Comparison of ENCODE assay signal across 14 cellular contexts in the genomic region with DNA sequence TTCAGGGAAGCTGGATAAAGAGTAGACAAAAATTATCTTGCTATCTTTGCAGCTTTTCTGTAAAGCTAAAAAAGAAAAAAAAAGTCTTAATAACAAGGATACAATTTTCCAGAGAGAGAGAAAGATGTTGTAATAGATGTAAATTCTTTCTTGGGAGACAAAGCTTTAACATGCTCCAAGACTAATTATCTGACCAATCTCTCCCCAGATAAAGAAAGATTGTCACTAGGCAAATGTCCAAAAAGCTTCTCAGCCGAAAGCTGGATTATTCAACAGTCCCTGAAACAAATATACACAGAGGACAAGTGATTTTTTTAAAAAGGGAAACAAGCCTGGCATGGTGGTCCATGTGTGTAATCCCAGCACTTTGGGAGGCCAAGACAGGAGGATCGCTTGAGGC. TPM values are rescaled to one million over a fixed set of nuclear protein-coding genes. Genes with fewer than 3 reads are reported as not detected.
DNase-seq lines count a peak whose midpoint lies in the region; FAIRE-seq and TF ChIP-seq lines count a peak whose summit lies in the region.
"Had no signal": no experiment of that assay in that cellular context is flagged by ENCODE, and none has a peak within 500 bp of the region (broad histone marks: within the 10 kb centered on the region; RNA-seq: fewer than 3 reads in every experiment).

No MANE protein-coding gene starts in this region.

- no peaks in the 10 kb centered on the region for H3K36me3 ChIP-seq in ES-I3 (ENCODE audit: insufficient read depth, low read length)
- H3K36me3 ChIP-seq in osteoblast (ENCODE audit: insufficient read depth, low read length) = peaks cover 4% of the 10 kb centered on the region

- peaks cover 4% of the 10 kb centered on the region for H4K20me1 ChIP-seq in osteoblast (ENCODE audit: insufficient read depth, low read length)

- H3K27ac Mint-ChIP-seq in brain = peak overlapping the region in 3 of 5 experiments; percentile 20 to 99 (median 76)

- TF ChIP-seq CTCF in brain (conservative IDR thresholded peaks at IDR 0.05) (no peak), osteoblast (IDR thresholded peaks at IDR 0.05; ENCODE audit: extremely low read depth, low read depth, low read length) (no peak)

- no peak for FAIRE-seq in RCC 7860 (lab: Jason Lieb, UNC)
- FAIRE-seq: islet of Langerhans had no signal

- no peaks in the 10 kb centered on the region for H3K9me3 ChIP-seq in ES-I3 (ENCODE audit: control insufficient read depth, insufficient read depth, low read length)
- no peaks in the 10 kb centered on the region for H3K9me3 ChIP-seq in osteoblast (ENCODE audit: low read depth, low read length)

- H3K9ac ChIP-seq in ES-I3 (ENCODE audit: low read depth, low read length) = peak overlapping the region; percentile 44; the same call in 1 of the 2 replicates

- peaks cover 27% of the 10 kb centered on the region for H3K79me2 ChIP-seq in osteoblast (ENCODE audit: insufficient read depth, low read length)

- H3K36me3 Mint-ChIP-seq in brain = peaks cover 18% of the 10 kb centered on the region
- H3K36me3 Mint-ChIP-seq: natural killer cell treated with Interleukin-12 subunit alpha and Interleukin-12 subunit beta and Interleukin-15 and Interleukin-18, amount 100 ng/mL, for 72 hours had no signal

- no peak overlapping the region for H3K4me3 ChIP-seq in osteoblast (ENCODE audit: insufficient read depth, low read length)

- peaks cover 13% of the 10 kb centered on the region for H3K4me1 ChIP-seq in ES-I3 (ENCODE audit: insufficient read depth, low read length)
- H3K4me1 ChIP-seq in osteoblast (ENCODE audit: insufficient read depth, low read length) = peaks cover 19% of the 10 kb centered on the region

- H2AFZ ChIP-seq in osteoblast (ENCODE audit: low read length) = peak overlapping the region; percentile 85

- H3K27me3 Mint-ChIP-seq in brain = peaks cover 22% of the 10 kb centered on the region

- peaks cover 3% of the 10 kb centered on the region for H3K27me3 ChIP-seq in osteoblast (ENCODE audit: insufficient read depth, low read length)

- peak overlapping the region in 4 of 5 experiments; percentile 37 to 100 (median 75) for H3K4me3 Mint-ChIP-seq in brain

- peak; percentile 50 for DNase-seq in M059J (ENCODE audit: low read depth)
- peak; percentile 8 for DNase-seq in osteoblast (ENCODE audit: insufficient read length, low spot score, missing footprints)
- no peak for DNase-seq in cerebellar nuclear complex (lab: John Stamatoyannopoulos, UW)
- DNase-seq in RCC 7860 (ENCODE audit: low spot score) = no peak
- no peak for DNase-seq in GM19238 (ENCODE audit: insufficient read length, low spot score)
- DNase-seq: activated T-cell treated with anti-CD3 and anti-CD28 coated beads, Interleukin-2, amount 50 U/mL, for 4 hours; central memory CD4-positive, alpha-beta T cell; KBM-7; stimulated activated naive B cell treated with anti-CD40 and anti-IgM and Interleukin-4, amounts not matched to agents 10 μg/mL and 1 μg/mL and 100 μg/mL, for 72 hours had no signal

- peaks cover 0 to 3% (median 0%) of the 10 kb centered on the region in 5 experiments for H3K9me3 Mint-ChIP-seq in brain
- H3K9me3 Mint-ChIP-seq: activated T-cell treated with anti-CD3 and anti-CD28 coated beads, Interleukin-2, amount 50 U/mL, for 4 hours; natural killer cell treated with Interleukin-12 subunit alpha and Interleukin-12 subunit beta and Interleukin-15 and Interleukin-18, amount 100 ng/mL, for 72 hours; stimulated activated naive B cell treated with anti-CD40 and anti-IgM and Interleukin-4, amounts not matched to agents 10 μg/mL and 1 μg/mL and 100 μg/mL, for 72 hours had no signal

- peaks cover 30% of the 10 kb centered on the region for H3K4me1 Mint-ChIP-seq in brain

- H3K4me2 ChIP-seq in osteoblast (ENCODE audit: insufficient read depth, low read length) = peak overlapping the region; percentile 87

- H3K27ac ChIP-seq in osteoblast (ENCODE audit: low read depth, low read length) = peak overlapping the region; percentile 70

RNA-seq across cellular contexts. Expression of gene SYDE1, which starts 19.3 kb away (rescaled TPM):
- total RNA-seq in M059J (2014; rRNA removed; shearing (Covaris generic)) = 19.7 and 38.3 TPM in 2 replicates
- 3.9 TPM for polyA plus RNA-seq in brain (ENCODE audit: insufficient read depth, low read depth, low replicate concordance)
- total RNA-seq in osteoblast = 45.1 and 56.8 TPM in 2 replicates
- total RNA-seq: natural killer cell treated with Interleukin-12 subunit alpha and Interleukin-12 subunit beta and Interleukin-15 and Interleukin-18, amount 100 ng/mL, for 72 hours had no signal

RNA-seq across cellular contexts. Expression of gene OR1I1, which starts 44.5 kb away (rescaled TPM):
- total RNA-seq in M059J (2014; rRNA removed; shearing (Covaris generic)) = not detected in 2 replicates
- not detected for polyA plus RNA-seq in brain (ENCODE audit: insufficient read depth, low read depth, low replicate concordance)
- not detected in 2 replicates for total RNA-seq in osteoblast
- total RNA-seq: activated T-cell treated with anti-CD3 and anti-CD28 coated beads, Interleukin-2, amount 50 U/mL, for 4 hours; natural killer cell treated with Interleukin-12 subunit alpha and Interleukin-12 subunit beta and Interleukin-15 and Interleukin-18, amount 100 ng/mL, for 72 hours had no signal
- polyA plus RNA-seq: esophagus had no signal

Comparison
In these comparisons a context has a peak if more than half of its experiments do, and no peak if none do; other contexts are left out.
1. DNase-seq: peak in M059J (single experiment) and osteoblast (single experiment); none in cerebellar nuclear complex (0 of 2), RCC 7860 (single experiment) and GM19238 (single experiment).